Comparison of ENCODE assay signal across 1 cellular context in the genomic region with DNA sequence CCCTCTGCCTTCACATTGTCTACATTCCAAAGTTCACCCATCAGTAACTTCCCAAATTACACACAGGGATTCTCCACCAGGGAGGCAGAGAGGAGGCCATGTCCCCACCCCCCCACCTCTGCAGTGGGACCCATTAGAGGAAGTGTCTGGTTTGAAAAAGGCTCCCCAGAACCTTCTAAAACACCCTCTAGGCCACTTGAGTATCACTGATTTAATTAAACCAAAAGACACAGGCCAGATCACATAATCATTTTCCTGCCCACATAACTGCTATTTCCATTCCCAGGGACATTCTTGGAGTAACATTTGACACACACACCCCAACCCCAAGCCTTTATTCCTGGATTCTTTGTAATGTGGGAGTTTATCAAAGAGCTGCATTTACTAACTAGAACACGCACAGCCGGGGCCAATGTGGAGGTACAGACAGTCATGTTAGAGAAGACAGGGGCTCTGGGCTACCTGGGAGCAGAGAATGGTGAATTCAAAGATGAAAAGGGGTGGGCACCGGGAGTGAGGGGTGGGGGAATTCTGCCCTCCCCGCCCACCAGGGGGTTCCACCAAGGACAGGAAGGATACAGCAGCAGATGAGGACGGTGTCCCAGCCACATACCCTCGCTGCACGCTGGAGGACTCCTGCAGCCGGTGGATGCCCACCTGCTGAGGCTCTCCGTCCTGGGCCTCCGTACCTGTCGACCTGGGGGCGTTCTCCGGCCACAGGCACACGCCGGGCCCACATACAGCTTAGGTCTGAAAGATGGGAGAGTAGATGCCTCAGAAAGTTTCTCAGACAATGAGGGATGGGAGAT.
TF ChIP-seq lines count a peak whose summit lies in the region.

No MANE protein-coding gene starts in this region.

TF ChIP-seq in H1, 55 proteins besides CTCF, POLR2A, EP300 and RAD21:
- TF ChIP-seq TCF12 (IDR thresholded peaks at IDR 0.05; ENCODE audit: low read depth, low read length), result no peak
- TF ChIP-seq EZH2 (IDR thresholded peaks at IDR 0.05; ENCODE audit: low read depth, low read length, severe bottlenecking), result no peak
- TF ChIP-seq RXRA (IDR thresholded peaks at IDR 0.05; ENCODE audit: insufficient read depth, low read depth, low read length), result no peak
- no peak for TF ChIP-seq NANOG (IDR thresholded peaks at IDR 0.05; ENCODE audit: insufficient read depth, low read depth, low read length, poor library complexity, severe bottlenecking)
- no peak for TF ChIP-seq MAFK (IDR thresholded peaks at IDR 0.05; ENCODE audit: low read depth, low read length)
- TF ChIP-seq SRF (IDR thresholded peaks at IDR 0.05; ENCODE audit: low read depth, low read length), result no peak
- TF ChIP-seq JUND (IDR thresholded peaks at IDR 0.05; ENCODE audit: low read length), result no peak
- TF ChIP-seq TBP (IDR thresholded peaks at IDR 0.05; ENCODE audit: low read depth, low read length), result no peak
- TF ChIP-seq CTBP2 (IDR thresholded peaks at IDR 0.05; ENCODE audit: borderline replicate concordance, insufficient read depth, insufficient read length, low read length), result no peak
- TF ChIP-seq SP2 (IDR thresholded peaks at IDR 0.05; ENCODE audit: low read length), result no peak
- no peak for TF ChIP-seq GABPA (IDR thresholded peaks at IDR 0.05; ENCODE audit: borderline replicate concordance, insufficient read depth, low read length)
- no peak for TF ChIP-seq PHF8 (conservative IDR thresholded peaks at IDR 0.05; ENCODE audit: low read depth, low read length)
- TF ChIP-seq, protein P1, sequence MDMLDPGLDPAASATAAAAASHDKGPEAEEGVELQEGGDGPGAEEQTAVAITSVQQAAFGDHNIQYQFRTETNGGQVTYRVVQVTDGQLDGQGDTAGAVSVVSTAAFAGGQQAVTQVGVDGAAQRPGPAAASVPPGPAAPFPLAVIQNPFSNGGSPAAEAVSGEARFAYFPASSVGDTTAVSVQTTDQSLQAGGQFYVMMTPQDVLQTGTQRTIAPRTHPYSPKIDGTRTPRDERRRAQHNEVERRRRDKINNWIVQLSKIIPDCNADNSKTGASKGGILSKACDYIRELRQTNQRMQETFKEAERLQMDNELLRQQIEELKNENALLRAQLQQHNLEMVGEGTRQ (IDR thresholded peaks at IDR 0.05; ENCODE audit: low read length), result no peak
- TF ChIP-seq SUZ12 (IDR thresholded peaks at IDR 0.05; ENCODE audit: low read length), result no peak
- no peak for TF ChIP-seq HDAC2 (IDR thresholded peaks at IDR 0.05; ENCODE audit: borderline replicate concordance in 1 of 2, low read depth in 2 of 2, low read length in 2 of 2)
- TF ChIP-seq, protein P2, sequence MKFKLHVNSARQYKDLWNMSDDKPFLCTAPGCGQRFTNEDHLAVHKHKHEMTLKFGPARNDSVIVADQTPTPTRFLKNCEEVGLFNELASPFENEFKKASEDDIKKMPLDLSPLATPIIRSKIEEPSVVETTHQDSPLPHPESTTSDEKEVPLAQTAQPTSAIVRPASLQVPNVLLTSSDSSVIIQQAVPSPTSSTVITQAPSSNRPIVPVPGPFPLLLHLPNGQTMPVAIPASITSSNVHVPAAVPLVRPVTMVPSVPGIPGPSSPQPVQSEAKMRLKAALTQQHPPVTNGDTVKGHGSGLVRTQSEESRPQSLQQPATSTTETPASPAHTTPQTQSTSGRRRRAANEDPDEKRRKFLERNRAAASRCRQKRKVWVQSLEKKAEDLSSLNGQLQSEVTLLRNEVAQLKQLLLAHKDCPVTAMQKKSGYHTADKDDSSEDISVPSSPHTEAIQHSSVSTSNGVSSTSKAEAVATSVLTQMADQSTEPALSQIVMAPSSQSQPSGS (IDR thresholded peaks at IDR 0.05; ENCODE audit: low read length), result no peak
- no peak for TF ChIP-seq SP4 (IDR thresholded peaks at IDR 0.05; ENCODE audit: low read length)
- no peak for TF ChIP-seq CREB1 (IDR thresholded peaks at IDR 0.05)
- no peak for TF ChIP-seq CEBPB (IDR thresholded peaks at IDR 0.05; ENCODE audit: low read depth, low read length)
